25 cellular contexts compared by ENCODE assay signal in genomic region chr4:149709640-149710039, GRCh38.
DNase-seq lines count a peak whose midpoint lies in the region; FAIRE-seq and TF ChIP-seq lines count a peak whose summit lies in the region.
"Had no signal": no experiment of that assay in that cellular context is flagged by ENCODE, and none has a peak within 500 bp of the region (broad histone marks: within the 10 kb centered on the region; RNA-seq: fewer than 3 reads in every experiment).

No MANE protein-coding gene starts in this region.

- H3K4me1 Mint-ChIP-seq in astrocyte (ENCODE audit: low read depth, unreplicated experiment), result peaks cover 27% of the 10 kb centered on the region
- H3K4me1 Mint-ChIP-seq: T-cell had no signal

- H3K27ac Mint-ChIP-seq in astrocyte (ENCODE audit: unreplicated experiment), result peak overlapping the region; percentile 11
- H3K27ac Mint-ChIP-seq: activated CD4-positive, alpha-beta memory T cell treated with anti-CD3 and anti-CD28 coated beads for 36 hours; activated T-cell treated with anti-CD3 and anti-CD28 coated beads, Interleukin-2, amount 50 U/mL, for 72 hours; naive thymus-derived CD4-positive, alpha-beta T cell; T-cell had no signal

- H3K27ac ChIP-seq in astrocyte (ENCODE audit: low read depth, low read length) (no peak overlapping the region), A673 (ENCODE audit: low read depth, low read length, poor library complexity, severe bottlenecking) (no peak overlapping the region), uterus (no peak overlapping the region)
- H3K27ac ChIP-seq: dorsolateral prefrontal cortex, psoas muscle, sigmoid colon, tibial artery had no signal

- no peak overlapping the region for H3K4me3 Mint-ChIP-seq in astrocyte (ENCODE audit: unreplicated experiment)
- H3K4me3 Mint-ChIP-seq: activated CD4-positive, alpha-beta memory T cell treated with anti-CD3 and anti-CD28 coated beads for 36 hours; activated T-cell treated with anti-CD3 and anti-CD28 coated beads, Interleukin-2, amount 50 U/mL, for 72 hours; naive thymus-derived CD4-positive, alpha-beta T cell; T-cell had no signal

- no peaks in the 10 kb centered on the region for H3K9me3 ChIP-seq in astrocyte (ENCODE audit: insufficient read depth, low read depth, low read length)
- H3K9me3 ChIP-seq in A673 (ENCODE audit: low read depth, low read length, poor library complexity, severe bottlenecking), result no peaks in the 10 kb centered on the region
- H3K9me3 ChIP-seq in uterus, result no peaks in the 10 kb centered on the region
- H3K9me3 ChIP-seq: psoas muscle, sigmoid colon, tibial artery had no signal

- H3K4me3 ChIP-seq in astrocyte (ENCODE audit: insufficient read depth, low read depth, low read length) (no peak overlapping the region), kidney epithelial cell (ENCODE audit: low read depth, low read length) (no peak overlapping the region), A673 (ENCODE audit: low read depth, low read length, poor library complexity, severe bottlenecking) (no peak overlapping the region), uterus (no peak overlapping the region)
- H3K4me3 ChIP-seq: dorsolateral prefrontal cortex, psoas muscle, sigmoid colon, tibial artery had no signal

- H3K9ac ChIP-seq in astrocyte (ENCODE audit: low read length), result no peak overlapping the region

- H3K27me3 Mint-ChIP-seq in astrocyte (ENCODE audit: low read depth, unreplicated experiment), result no peaks in the 10 kb centered on the region
- H3K27me3 Mint-ChIP-seq: activated CD4-positive, alpha-beta memory T cell treated with anti-CD3 and anti-CD28 coated beads for 36 hours; naive thymus-derived CD4-positive, alpha-beta T cell; T-cell had no signal

- no peak overlapping the region for H3K4me2 ChIP-seq in astrocyte (ENCODE audit: low read length)

- no peaks in the 10 kb centered on the region for H3K27me3 ChIP-seq in astrocyte (ENCODE audit: insufficient read depth, low read length)
- no peaks in the 10 kb centered on the region for H3K27me3 ChIP-seq in kidney epithelial cell (ENCODE audit: control insufficient read depth, insufficient read depth, low read length)
- H3K27me3 ChIP-seq in A673 (replicated peaks; ENCODE audit: insufficient read depth, low read depth, low read length, poor library complexity), result no peaks in the 10 kb centered on the region
- no peaks in the 10 kb centered on the region for H3K27me3 ChIP-seq in uterus
- H3K27me3 ChIP-seq: dorsolateral prefrontal cortex, sigmoid colon, tibial artery had no signal

- TF ChIP-seq CTCF in astrocyte (IDR thresholded peaks at IDR 0.05; ENCODE audit: insufficient read depth, low read depth, low read length), result no peak
- TF ChIP-seq CTCF in kidney epithelial cell (IDR thresholded peaks at IDR 0.05; ENCODE audit: insufficient read depth, low read length, poor library complexity, severe bottlenecking), result no peak
- no peak for TF ChIP-seq CTCF in A673 (conservative IDR thresholded peaks at IDR 0.05; ENCODE audit: low read depth, low read length)
- no peak for TF ChIP-seq CTCF in uterus (IDR thresholded peaks at IDR 0.05)

- FAIRE-seq in astrocyte (lab: Jason Lieb, UNC), result peak; percentile 58

- no peaks in the 10 kb centered on the region for H4K20me1 ChIP-seq in astrocyte (ENCODE audit: insufficient read depth, low read length)

- H3K4me1 ChIP-seq in astrocyte (ENCODE audit: insufficient read depth, low read length) (peaks cover 4% of the 10 kb centered on the region), A673 (ENCODE audit: insufficient read depth, low read length, poor library complexity, severe bottlenecking) (no peaks in the 10 kb centered on the region), uterus (no peaks in the 10 kb centered on the region)
- H3K4me1 ChIP-seq: psoas muscle had no signal

- BruUV-seq in A673 (replicated peaks; lab: Mats Ljungman, UMichigan), result no TSS peak

- CTCF ChIA-PET in A673 (lab: Charles Lee), result no interaction called here

- POLR2A ChIA-PET in A673 (lab: Charles Lee; ENCODE audit: low non-redundant PET), result no interaction called here

- no peaks in the 10 kb centered on the region for H3K36me3 Mint-ChIP-seq in astrocyte (ENCODE audit: low read depth, unreplicated experiment)
- H3K36me3 Mint-ChIP-seq: activated CD4-positive, alpha-beta memory T cell treated with anti-CD3 and anti-CD28 coated beads for 36 hours; naive thymus-derived CD4-positive, alpha-beta T cell; T-cell had no signal

- H3K36me3 ChIP-seq in astrocyte (ENCODE audit: insufficient read depth, low read length) (no peaks in the 10 kb centered on the region), kidney epithelial cell (ENCODE audit: control insufficient read depth, insufficient read depth, low read length) (no peaks in the 10 kb centered on the region), A673 (ENCODE audit: insufficient read depth, low read length, poor library complexity, severe bottlenecking) (no peaks in the 10 kb centered on the region), uterus (no peaks in the 10 kb centered on the region)
- H3K36me3 ChIP-seq: sigmoid colon, tibial artery had no signal

- H2AFZ ChIP-seq in astrocyte (ENCODE audit: low read depth, low read length), result no peak overlapping the region

- DNase-seq in HCEC 1CT, result peak; percentile 1
- peak; percentile 31 for DNase-seq in astrocyte (ENCODE audit: low read depth)
- peak; percentile 12 for DNase-seq in kidney epithelial cell (ENCODE audit: low read depth)
- DNase-seq in activated gamma-delta T cell treated with Interleukin-2 at 50 U/mL for 16 hours, result no peak
- DNase-seq in A673 (ENCODE audit: low spot score), result no peak
- no peak for DNase-seq in uterus
- DNase-seq in occipital lobe (lab: John Stamatoyannopoulos, UW), result no peak
- DNase-seq: activated CD4-positive, alpha-beta memory T cell treated with anti-CD3 and anti-CD28 coated beads for 36 hours; activated naive CD4-positive, alpha-beta T cell treated with Interleukin-2 at 50 U/mL for 16 hours; activated T-cell treated with anti-CD3 and anti-CD28 coated beads, Interleukin-2, amount 50 U/mL, for 72 hours; DMS79; dorsolateral prefrontal cortex; hippocampal formation; midbrain; naive thymus-derived CD4-positive, alpha-beta T cell; NCI-H1092 treated with DMSO at 0.1 percent for 48 hours; NCI-H1694 treated with DMSO at 0.1 percent for 48 hours; NCI-H446 treated with DMSO at 0.1 percent for 48 hours; NCI-H774; nucleus accumbens; psoas muscle; sigmoid colon; stimulated activated CD4-positive, alpha-beta T cell treated with anti-CD3 and anti-CD28 coated beads, Interleukin-4, amount 100 ng/mL, for 24 hours; T-cell; tibial artery had no signal

- no peaks in the 10 kb centered on the region for H3K9me3 Mint-ChIP-seq in astrocyte (ENCODE audit: unreplicated experiment)
- H3K9me3 Mint-ChIP-seq: activated CD4-positive, alpha-beta memory T cell treated with anti-CD3 and anti-CD28 coated beads for 36 hours had no signal

- H3K79me2 ChIP-seq in astrocyte (ENCODE audit: insufficient read depth, low read length), result no peaks in the 10 kb centered on the region

- TF ChIP-seq POLR2A in uterus (IDR thresholded peaks at IDR 0.05), result no peak

- intact Hi-C loops in A673 (cut with micrococcal nuclease; ENCODE audit: unreplicated experiment), result no loop called here
- intact Hi-C loops in uterus (cut with DNase I; ENCODE audit: low total_unique reads), result no loop called here

Comparison
In these comparisons a context has a peak if more than half of its experiments do, and no peak if none do; other contexts are left out.
1. DNase-seq: peak in HCEC 1CT (single experiment), astrocyte (single experiment) and kidney epithelial cell (single experiment); none in activated gamma-delta T cell treated with Interleukin-2 at 50 U/mL for 16 hours (single experiment), A673 (single experiment), uterus (0 of 2) and occipital lobe (single experiment).